Comparison of ENCODE assay signal across 7 cellular contexts in the genomic region with DNA sequence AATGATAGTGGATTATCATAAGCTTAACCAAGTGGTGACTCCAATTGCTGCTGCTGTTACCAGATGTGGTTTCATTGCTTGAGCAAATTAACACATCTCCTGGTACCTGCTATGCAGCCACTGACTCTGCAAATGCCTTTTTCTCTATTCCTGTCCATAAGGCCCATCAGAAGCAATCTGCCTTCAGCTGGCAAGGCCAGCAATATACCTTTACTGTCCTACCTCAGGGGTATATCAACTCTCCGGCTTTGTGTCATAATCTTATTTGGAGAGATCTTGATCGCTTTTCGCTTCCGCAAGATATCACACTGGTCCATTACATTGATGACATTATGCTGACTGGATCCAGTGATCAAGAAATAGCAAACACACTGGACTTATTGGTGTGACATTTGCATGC. TPM values are rescaled to one million over a fixed set of nuclear protein-coding genes. Genes with fewer than 3 reads are reported as not detected.
DNase-seq lines count a peak whose midpoint lies in the region; ATAC-seq and TF ChIP-seq lines count a peak whose summit lies in the region.
"Not testable (repeated sequence)": the region's sequence is repeated elsewhere in the genome, so short reads cannot be mapped to it uniquely, and the experiment has no call there.

No MANE protein-coding gene starts in this region.

- POLR2A ChIA-PET in HEK293 (lab: Yijun Ruan, JAX) = not testable (repeated sequence)

- in situ Hi-C loops in gastrocnemius medialis (cut with MboI; ENCODE audit: low sequenced_read_pairs in 4 of 4) = not testable (repeated sequence)

- H3K9me3 ChIP-seq in HEK293 (ENCODE audit: control insufficient read depth, insufficient read depth, low read depth, low read length); psoas muscle; gastrocnemius medialis: not testable (repeated sequence)

- peak; percentile 18 for DNase-seq in DMS 273 (lab: John Stamatoyannopoulos, UW; ENCODE audit: unreplicated experiment)
- DNase-seq in NCI-H524 (lab: John Stamatoyannopoulos, UW) = peak; percentile 29 to 74
- DNase-seq in NCI-H82 (lab: John Stamatoyannopoulos, UW) = peak; percentile 48
- DNase-seq in islet precursor cell = peak; percentile 16
- DNase-seq in psoas muscle, gastrocnemius medialis: not testable (repeated sequence)

- H3K27me3 ChIP-seq in psoas muscle (ENCODE audit: insufficient read depth in 3 of 3, low read length in 2 of 3); gastrocnemius medialis: not testable (repeated sequence)

- intact Hi-C loops in psoas muscle (cut with DNase I); gastrocnemius medialis (cut with DNase I; ENCODE audit: low total_unique reads): not testable (repeated sequence)

- H3K4me1 ChIP-seq in HEK293 (ENCODE audit: control insufficient read depth, insufficient read depth, low read length) = not testable (repeated sequence)
- peaks cover 72% of the 10 kb centered on the region for H3K4me1 ChIP-seq in psoas muscle
- peaks cover 60 to 65% of the 10 kb centered on the region in 2 donors for H3K4me1 ChIP-seq in gastrocnemius medialis

- not testable (repeated sequence) for TF ChIP-seq CTCF in HEK293 (tag by site-specific recombination; IDR thresholded peaks at IDR 0.05); psoas muscle (IDR thresholded peaks at IDR 0.05); gastrocnemius medialis (IDR thresholded peaks at IDR 0.05 in 4 of 5, conservative IDR thresholded peaks at IDR 0.05 in 1 of 5)

- 97 to 100% (median 98%) methylated on average over 4 of the region's 4 CpGs for WGBS in psoas muscle, 3 donors

- TF ChIP-seq POLR2A in gastrocnemius medialis (IDR thresholded peaks at IDR 0.05) = not testable (repeated sequence)

- H3K4me3 ChIP-seq in HEK293 (ENCODE audit: low read depth, low read length); psoas muscle; gastrocnemius medialis: not testable (repeated sequence)

- not testable (repeated sequence) for ATAC-seq in psoas muscle, gastrocnemius medialis

- CTCF ChIA-PET in HEK293 (lab: Yijun Ruan, JAX) = interaction anchor here (0.6 kb wide), 1 partner anchor 18 kb away, joined by 7 read pairs; no protein-coding TSS in a partner anchor

- H3K27ac ChIP-seq in HEK293 (ENCODE audit: extremely low read depth, low read depth, low read length) = not testable (repeated sequence)
- H3K27ac ChIP-seq in psoas muscle (peak overlapping the region; percentile 19), gastrocnemius medialis (peak overlapping the region in 3 of 4 donors; percentile 51 to 93 (median 91))

- H3K36me3 ChIP-seq in HEK293 (ENCODE audit: control insufficient read depth in 2 of 2, insufficient read depth in 1 of 2, low read length in 2 of 2) = not testable (repeated sequence)
- H3K36me3 ChIP-seq in psoas muscle (ENCODE audit: insufficient read depth in 1 of 2, low read depth in 1 of 2) (peaks cover 0 to 21% of the 10 kb centered on the region in 2 donors), gastrocnemius medialis (peaks cover 0 to 13% of the 10 kb centered on the region in 2 donors)

TF ChIP-seq in HEK293, 187 proteins besides CTCF, POLR2A, EP300 and RAD21:
- TF ChIP-seq ZNF157 (tag by site-specific recombination; IDR thresholded peaks at IDR 0.05) = peak; percentile 91

RNA-seq across cellular contexts. Expression of gene MAP4, which starts 9.4 kb away (rescaled TPM):
- 1,000 to 10,000 TPM in 2 of 4 donors, 100 to 1,000 TPM in 2; 819 to 1,424 (median 998) TPM for total RNA-seq in psoas muscle
- 100 to 1,000 TPM in 2 of 3 donors, 10 to 100 TPM in 1; 85.5 to 318 (median 195) TPM for polyA plus RNA-seq in psoas muscle
- 100 to 1,000 TPM; 597 to 976 (median 687) TPM for total RNA-seq in gastrocnemius medialis
